Comparison of ENCODE assay signal across 9 cellular contexts in genomic region chr2:3483227-3483985, GRCh38. TPM values are rescaled to one million over a fixed set of nuclear protein-coding genes. Genes with fewer than 3 reads are reported as not detected.
DNase-seq lines count a peak whose midpoint lies in the region; ATAC-seq and TF ChIP-seq lines count a peak whose summit lies in the region.
"Had no signal": no experiment of that assay in that cellular context is flagged by ENCODE, and none has a peak within 500 bp of the region (broad histone marks: within the 10 kb centered on the region; RNA-seq: fewer than 3 reads in every experiment).

No MANE protein-coding gene starts in this region.

- peaks cover 31 to 61% of the 10 kb centered on the region in 2 donors for H3K36me3 Mint-ChIP-seq in CD14-positive monocyte

- H2AFZ ChIP-seq in DND-41 (ENCODE audit: low read depth, low read length) (no peak overlapping the region), PC-3 (ENCODE audit: low read length) (no peak overlapping the region), trophoblast cell (ENCODE audit: insufficient read depth, low read length, poor library complexity) (no peak overlapping the region), Karpas-422 (ENCODE audit: low read length) (no peak overlapping the region)

- no CpG with 5 or more reads among the region's 30 CpGs for WGBS in trophoblast cell (ENCODE audit: extremely low coverage, insufficient coverage, insufficient read length)

- H2BK5ac ChIP-seq in trophoblast cell (ENCODE audit: low read depth, low read length, poor library complexity), result no peak overlapping the region

- no peak overlapping the region for H3K4ac ChIP-seq in trophoblast cell (ENCODE audit: low read depth, low read length)

- no TSS peak for BruUV-seq in PC-3 (replicated peaks; lab: Mats Ljungman, UMichigan)

- no peaks in the 10 kb centered on the region for H3K9me2 ChIP-seq in PC-3 (replicated peaks; ENCODE audit: low read length)
- no peaks in the 10 kb centered on the region for H3K9me2 ChIP-seq in Karpas-422 (replicated peaks; ENCODE audit: insufficient read depth, low read length)

- H3K14ac ChIP-seq in trophoblast cell (ENCODE audit: low read length), result no peak overlapping the region

- no peak overlapping the region for H3K4me3 ChIP-seq in DND-41 (ENCODE audit: low read depth in 1 of 2, low read length in 2 of 2)
- no peak overlapping the region for H3K4me3 ChIP-seq in PC-3 (ENCODE audit: low read length)
- H3K4me3 ChIP-seq in cardiac muscle cell, result no peak overlapping the region
- H3K4me3 ChIP-seq in trophoblast cell (ENCODE audit: low read depth, low read length), result no peak overlapping the region
- H3K4me3 ChIP-seq in Karpas-422 (ENCODE audit: low read length), result no peak overlapping the region

- no peak overlapping the region for H3K27ac Mint-ChIP-seq in CD14-positive monocyte

- H3K79me2 ChIP-seq in DND-41 (ENCODE audit: insufficient read depth, low read length) (no peaks in the 10 kb centered on the region), PC-3 (ENCODE audit: low read length) (no peaks in the 10 kb centered on the region), trophoblast cell (ENCODE audit: control insufficient read depth, insufficient read depth, low read length, poor library complexity) (no peaks in the 10 kb centered on the region), Karpas-422 (ENCODE audit: low read length) (no peaks in the 10 kb centered on the region)

- no peak overlapping the region for H2BK120ac ChIP-seq in trophoblast cell (ENCODE audit: insufficient read depth, low read length, poor library complexity)

- H3K4me2 ChIP-seq in DND-41 (ENCODE audit: insufficient read depth, low read length) (no peak overlapping the region), PC-3 (ENCODE audit: low read length) (no peak overlapping the region), trophoblast cell (ENCODE audit: low read length) (no peak overlapping the region), Karpas-422 (ENCODE audit: low read depth, low read length, poor library complexity, severe bottlenecking) (no peak overlapping the region)

- no peaks in the 10 kb centered on the region for H3K79me1 ChIP-seq in trophoblast cell (ENCODE audit: low read length)

- peaks cover 6 to 16% (median 11%) of the 10 kb centered on the region in 7 donors for H3K9me3 Mint-ChIP-seq in CD14-positive monocyte

- H4K20me1 ChIP-seq in DND-41 (ENCODE audit: insufficient read depth, low read length) (peaks cover 2% of the 10 kb centered on the region), PC-3 (ENCODE audit: low read length) (no peaks in the 10 kb centered on the region), Karpas-422 (ENCODE audit: insufficient read depth, low read depth, low read length) (no peaks in the 10 kb centered on the region)

- H3K4me3 Mint-ChIP-seq in CD14-positive monocyte, result no peak overlapping the region

- no peak overlapping the region for H3K23ac ChIP-seq in trophoblast cell (ENCODE audit: low read length)

- no peak overlapping the region for H3K18ac ChIP-seq in trophoblast cell (ENCODE audit: low read length)

- H3K4me1 Mint-ChIP-seq in CD14-positive monocyte, result peaks cover 8% of the 10 kb centered on the region

- no peaks in the 10 kb centered on the region for H3K27me3 ChIP-seq in DND-41 (ENCODE audit: insufficient read depth, low read length, poor library complexity)
- H3K27me3 ChIP-seq in PC-3 (ENCODE audit: low read length), result no peaks in the 10 kb centered on the region
- H3K27me3 ChIP-seq in cardiac muscle cell, result no peaks in the 10 kb centered on the region
- no peaks in the 10 kb centered on the region for H3K27me3 ChIP-seq in trophoblast cell (ENCODE audit: insufficient read depth, low read length)
- H3K27me3 ChIP-seq in Karpas-422 (ENCODE audit: low read length), result no peaks in the 10 kb centered on the region

- ATAC-seq in DND-41 (ENCODE audit: insufficient read depth, low read depth) (0 out of 3 replicates have a peak, but pooled peaks have one; percentile 26), PC-3 (peak; percentile 83), HG03432 (IDR thresholded peaks at IDR 0.05; ENCODE audit: unreplicated experiment) (no peak), HG03565 (IDR thresholded peaks at IDR 0.05; ENCODE audit: unreplicated experiment) (no peak)

- no peak overlapping the region for H2BK12ac ChIP-seq in trophoblast cell (ENCODE audit: low read length)

- no peak overlapping the region for H4K91ac ChIP-seq in trophoblast cell (ENCODE audit: low read depth, low read length)

- no peak overlapping the region for H4K12ac ChIP-seq in trophoblast cell (ENCODE audit: low read depth, low read length)

- H3K4me1 ChIP-seq in DND-41 (ENCODE audit: insufficient read depth, low read length) (no peaks in the 10 kb centered on the region), PC-3 (ENCODE audit: insufficient read depth, low read length) (no peaks in the 10 kb centered on the region), cardiac muscle cell (ENCODE audit: low read depth) (no peaks in the 10 kb centered on the region), trophoblast cell (ENCODE audit: control insufficient read depth in 1 of 2, insufficient read depth in 2 of 2, low read length in 2 of 2) (no peaks in the 10 kb centered on the region), Karpas-422 (ENCODE audit: low read length) (peaks cover 11% of the 10 kb centered on the region)

- intact Hi-C loops in PC-3 (cut with micrococcal nuclease), result no loop called here
- intact Hi-C loops in CD14-positive monocyte (cut with micrococcal nuclease), result no loop called here

- no peak for TF ChIP-seq CTCF in DND-41 (IDR thresholded peaks at IDR 0.05; ENCODE audit: borderline replicate concordance, extremely low read depth, low read length, poor library complexity, severe bottlenecking)
- no peak for TF ChIP-seq CTCF in PC-3 (conservative IDR thresholded peaks at IDR 0.05; ENCODE audit: low read depth, low read length)
- no peak for TF ChIP-seq CTCF in cardiac muscle cell (IDR thresholded peaks at IDR 0.05; ENCODE audit: low read depth, low read length)
- TF ChIP-seq CTCF in CD14-positive monocyte (IDR thresholded peaks at IDR 0.05), result no peak

- H3K9me3 ChIP-seq in DND-41 (ENCODE audit: insufficient read depth, low read length, severe bottlenecking), result no peaks in the 10 kb centered on the region
- H3K9me3 ChIP-seq in PC-3 (ENCODE audit: low read length), result no peaks in the 10 kb centered on the region
- H3K9me3 ChIP-seq in cardiac muscle cell (ENCODE audit: low read depth), result no peaks in the 10 kb centered on the region
- H3K9me3 ChIP-seq in trophoblast cell (ENCODE audit: insufficient read depth, low read depth, low read length), result peaks cover 12% of the 10 kb centered on the region
- H3K9me3 ChIP-seq in Karpas-422 (ENCODE audit: low read length), result no peaks in the 10 kb centered on the region

- no peak for DNase-seq in DND-41
- DNase-seq in PC-3, result peak; percentile 48
- peak; percentile 30 to 84 for DNase-seq in cardiac muscle cell (ENCODE audit: low read depth in 1 of 2, low spot score in 1 of 2)
- peak; percentile 13 to 22 for DNase-seq in trophoblast cell
- no peak for DNase-seq in CD14-positive monocyte (ENCODE audit: low spot score)
- no peak for DNase-seq in Karpas-422
- DNase-seq: activated T-cell treated with anti-CD3 and anti-CD28 coated beads for 4 hours had no signal

- H4K8ac ChIP-seq in trophoblast cell (ENCODE audit: low read depth, low read length), result no peak overlapping the region

- no peak overlapping the region for H2AK5ac ChIP-seq in trophoblast cell (ENCODE audit: low read length)

- peaks cover 0 to 4% (median 4%) of the 10 kb centered on the region in 3 donors for H3K27me3 Mint-ChIP-seq in CD14-positive monocyte (ENCODE audit: low read depth in 3 of 3)

- no peak overlapping the region for H3K9ac ChIP-seq in DND-41 (ENCODE audit: low read depth, low read length)
- H3K9ac ChIP-seq in PC-3 (ENCODE audit: low read length), result no peak overlapping the region
- no peak overlapping the region for H3K9ac ChIP-seq in trophoblast cell (ENCODE audit: low read length)
- H3K9ac ChIP-seq in Karpas-422 (ENCODE audit: low read length), result no peak overlapping the region

- H3K27ac ChIP-seq in DND-41 (ENCODE audit: low read length), result no peak overlapping the region
- no peak overlapping the region for H3K27ac ChIP-seq in PC-3 (ENCODE audit: low read length)
- no peak overlapping the region for H3K27ac ChIP-seq in cardiac muscle cell
- no peak overlapping the region for H3K27ac ChIP-seq in trophoblast cell (ENCODE audit: low read depth, low read length)
- no peak overlapping the region for H3K27ac ChIP-seq in Karpas-422 (ENCODE audit: low read length)

- no peaks in the 10 kb centered on the region for H3F3A ChIP-seq in PC-3 (ENCODE audit: low read length, unreplicated experiment)

- POLR2A ChIA-PET in PC-3 (lab: Charles Lee; ENCODE audit: unreplicated experiment), result interaction anchor here (0.6 kb wide), 1 partner anchor 1602 kb away, joined by 4 read pairs; no protein-coding TSS in a partner anchor

- H3K36me3 ChIP-seq in DND-41 (ENCODE audit: insufficient read depth, low read length) (peaks cover 24% of the 10 kb centered on the region), PC-3 (ENCODE audit: low read depth, low read length) (peaks cover 3% of the 10 kb centered on the region; the same call in 1 of the 2 replicates), cardiac muscle cell (peaks cover 5% of the 10 kb centered on the region), trophoblast cell (ENCODE audit: control insufficient read depth in 1 of 2, insufficient read depth in 2 of 2, low read length in 2 of 2) (peaks cover 24% of the 10 kb centered on the region in 2 experiments), Karpas-422 (ENCODE audit: insufficient read depth, low read length) (no peaks in the 10 kb centered on the region; the same call in 1 of the 2 replicates)

- CTCF ChIA-PET in PC-3 (lab: Charles Lee), result no interaction called here

RNA-seq across cellular contexts. Expression of gene ADI1, which starts 35.9 kb away (rescaled TPM):
- 89.8 and 97.8 TPM in 2 replicates for total RNA-seq in PC-3 (2014; rRNA removed)
- 15.3 and 26.5 TPM in 2 replicates for total RNA-seq in cardiac muscle cell
- 30.3 and 65.9 TPM in 2 replicates for polyA plus RNA-seq in cardiac muscle cell
- polyA plus RNA-seq in trophoblast cell (2013), result 45.0 and 46.2 TPM in 2 replicates
- polyA plus RNA-seq in CD14-positive monocyte, result 10 to 100 TPM; 79.3 to 89.1 TPM
- total RNA-seq in Karpas-422 (2014; rRNA removed; shearing (Covaris generic); ENCODE audit: low replicate concordance), result 68.6 and 74.0 TPM in 2 replicates

Comparison
In these comparisons a context has a peak if more than half of its experiments do, and no peak if none do; other contexts are left out.
1. ATAC-seq: peak in DND-41 (single experiment) and PC-3 (single experiment); none in HG03432 (single experiment) and HG03565 (single experiment).
2. DNase-seq: peak in PC-3 (single experiment), cardiac muscle cell (2 of 2) and trophoblast cell (2 of 2); none in DND-41 (single experiment), CD14-positive monocyte (single experiment) and Karpas-422 (single experiment).